In the genomic region with DNA sequence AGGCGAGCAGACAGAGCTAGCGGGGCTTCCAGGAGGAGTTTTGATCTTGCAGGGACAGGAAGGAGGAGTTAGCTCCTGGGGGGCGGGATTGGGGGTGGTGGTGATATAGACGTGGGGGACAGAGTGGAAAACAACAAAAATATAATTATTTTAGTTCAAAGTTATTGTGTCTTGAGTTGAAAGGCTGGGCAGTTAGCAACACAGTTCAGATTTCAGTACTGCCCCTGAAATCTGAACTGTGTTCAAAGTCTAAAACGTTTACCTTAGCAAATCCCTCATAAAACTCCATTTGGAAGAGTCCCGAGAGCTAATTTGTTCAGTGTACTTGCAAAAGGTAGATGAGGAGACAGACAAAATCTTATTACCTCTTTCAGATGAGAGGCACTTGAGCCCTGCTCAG, we compare ENCODE assay signal across 8 cellular contexts. TPM values are rescaled to one million over a fixed set of nuclear protein-coding genes. Genes with fewer than 3 reads are reported as not detected.
A peak's percentile ranks its signal among the peaks of the same experiment; 100 is the strongest.
DNase-seq lines count a peak whose midpoint lies in the region; ATAC-seq, FAIRE-seq and TF ChIP-seq lines count a peak whose summit lies in the region.
"Not testable (repeated sequence)": the region's sequence is repeated elsewhere in the genome, so short reads cannot be mapped to it uniquely, and the experiment has no call there.

No MANE protein-coding gene starts in this region.

- not testable (repeated sequence) for H3K4ac ChIP-seq in H1 (replicated peaks; ENCODE audit: insufficient read length, low read depth, low read length)

- not testable (repeated sequence) for H2BK12ac ChIP-seq in H1 (ENCODE audit: low read depth, low read length)

- H4K91ac ChIP-seq in H1 (replicated peaks; ENCODE audit: insufficient read length, low read length), result not testable (repeated sequence)

- peak; percentile 9 for DNase-seq in DMS 273 (lab: John Stamatoyannopoulos, UW; ENCODE audit: unreplicated experiment)
- peak in 2 of 3 experiments; percentile 31 to 35 for DNase-seq in NCI-H1417 (lab: John Stamatoyannopoulos, UW)
- not testable (repeated sequence) for DNase-seq in T-cell; activated T-helper 2 cell treated with anti-CD3 and anti-CD28 coated beads, Interferon-gamma antibody, Interleukin-2, Interleukin-4, amounts not matched to agents 10 μg/mL and 5 μg/mL and 100 μg/mL, durations not matched to agents 14 hours and 24 hours and 36 hours (ENCODE audit: low spot score); H1 (ENCODE audit: low read depth in 1 of 2, low spot score in 2 of 2); progenitor cell of endocrine pancreas (ENCODE audit: low spot score, unreplicated experiment); type B pancreatic cell (ENCODE audit: extremely low spot score, unreplicated experiment)

- H4K20me1 ChIP-seq in H1 (replicated peaks in 1 of 2; ENCODE audit: control insufficient read depth in 1 of 2, insufficient read depth in 2 of 2, low read length in 2 of 2), result not testable (repeated sequence)

- not testable (repeated sequence) for TF ChIP-seq EP300 in H1 (IDR thresholded peaks at IDR 0.05; ENCODE audit: borderline replicate concordance in 1 of 2, low read depth in 2 of 2, low read length in 2 of 2)

- not testable (repeated sequence) for H3K23me2 ChIP-seq in H1 (ENCODE audit: low read depth, low read length)

- FAIRE-seq in H1 (lab: Jason Lieb, UNC), result not testable (repeated sequence)

- TF ChIP-seq POLR2A in H1 (IDR thresholded peaks at IDR 0.05; ENCODE audit: control extremely low read depth in 1 of 2, low read depth in 2 of 2, low read length in 2 of 2), result not testable (repeated sequence)

- 27% methylated on average over 6 of the region's 6 CpGs; no CpG with 5 or more reads in 1 of the 2 experiments for WGBS in H1 (ENCODE audit: extremely low coverage in 1 of 2, insufficient coverage in 1 of 2, insufficient read length in 1 of 2, insufficient replicate concordance in 2 of 2, low coverage in 1 of 2, low lambda C conversion rate in 2 of 2, missing lambda C conversion rate in 1 of 2), 2 experiments
- 15% methylated on average over 6 of the region's 6 CpGs for WGBS in liver

- not testable (repeated sequence) for H3K36me3 Mint-ChIP-seq in T-cell; activated T-helper 2 cell treated with anti-CD3 and anti-CD28 coated beads, Interferon-gamma antibody, Interleukin-2, Interleukin-4, amounts not matched to agents 10 μg/mL and 5 μg/mL and 100 μg/mL, durations not matched to agents 14 hours and 24 hours and 36 hours (ENCODE audit: low read depth); progenitor cell of endocrine pancreas (ENCODE audit: insufficient read depth); type B pancreatic cell

- not testable (repeated sequence) for TF ChIP-seq RAD21 in H1 (IDR thresholded peaks at IDR 0.05 in 1 of 2, conservative IDR thresholded peaks at IDR 0.05 in 1 of 2; ENCODE audit: low read depth in 2 of 2, low read length in 2 of 2); liver (IDR thresholded peaks at IDR 0.05)

- H3K27me3 Mint-ChIP-seq in T-cell, result not testable (repeated sequence)
- H3K27me3 Mint-ChIP-seq in activated T-helper 2 cell treated with anti-CD3 and anti-CD28 coated beads, Interferon-gamma antibody, Interleukin-2, Interleukin-4, amounts not matched to agents 10 μg/mL and 5 μg/mL and 100 μg/mL, durations not matched to agents 14 hours and 24 hours and 36 hours (ENCODE audit: low read depth), result peaks cover 27% of the 10 kb centered on the region
- H3K27me3 Mint-ChIP-seq in progenitor cell of endocrine pancreas (peaks cover 32% of the 10 kb centered on the region), type B pancreatic cell (peaks cover 36% of the 10 kb centered on the region)

- H3K27ac Mint-ChIP-seq in T-cell (peak overlapping the region in 1 of 2 donors; percentile 34), type B pancreatic cell (peak overlapping the region; percentile 55)
- not testable (repeated sequence) for H3K27ac Mint-ChIP-seq in activated T-helper 2 cell treated with anti-CD3 and anti-CD28 coated beads, Interferon-gamma antibody, Interleukin-2, Interleukin-4, amounts not matched to agents 10 μg/mL and 5 μg/mL and 100 μg/mL, durations not matched to agents 14 hours and 24 hours and 36 hours; progenitor cell of endocrine pancreas

- H3K14ac ChIP-seq in H1 (ENCODE audit: insufficient read length), result not testable (repeated sequence)

- not testable (repeated sequence) for H2BK5ac ChIP-seq in H1 (ENCODE audit: low read depth, low read length)

- intact Hi-C loops in activated T-helper 2 cell treated with anti-CD3 and anti-CD28 coated beads, Interferon-gamma antibody, Interleukin-2, Interleukin-4, amounts not matched to agents 10 μg/mL and 5 μg/mL and 100 μg/mL, durations not matched to agents 14 hours and 24 hours and 36 hours (cut with micrococcal nuclease), result not testable (repeated sequence)

- ATAC-seq in T-cell (replicated peaks in 1 of 4), result not testable (repeated sequence)

- H3K36me3 ChIP-seq in H1 (ENCODE audit: control insufficient read depth in 2 of 4, insufficient read depth in 4 of 4, low read length in 3 of 4); liver (ENCODE audit: control insufficient read depth in 4 of 4, insufficient read depth in 3 of 4, low read depth in 1 of 4, low read length in 3 of 4): not testable (repeated sequence)

- H2AFZ ChIP-seq in H1 (ENCODE audit: low read length), result not testable (repeated sequence)

- H2BK20ac ChIP-seq in H1 (ENCODE audit: low read length), result not testable (repeated sequence)

- not testable (repeated sequence) for H3K9ac ChIP-seq in H1 (replicated peaks in 1 of 4; ENCODE audit: extremely low read depth in 1 of 4, low read depth in 3 of 4, low read length in 3 of 4); liver (ENCODE audit: low read depth in 1 of 2, low read length in 2 of 2)

- not testable (repeated sequence) for H3K56ac ChIP-seq in H1 (replicated peaks; ENCODE audit: insufficient read length, low read depth, low read length)

- H2BK15ac ChIP-seq in H1 (ENCODE audit: low read length), result not testable (repeated sequence)

- POLR2A ChIA-PET in T-cell (lab: Charles Lee), result not testable (repeated sequence)
- POLR2A ChIA-PET in H1 (lab: Charles Lee; ENCODE audit: partially characterized antibody), result interaction anchor here (0.8 to 1.0 kb wide), 2 partner anchors 11 to 432 kb away, joined by 3 read pairs; a partner anchor contains a TSS

- H3K27ac ChIP-seq in H1 (ENCODE audit: low read depth, low read length); liver (ENCODE audit: low read depth in 1 of 2, low read length in 2 of 2): not testable (repeated sequence)

- H3K27me3 ChIP-seq in H1 (replicated peaks in 1 of 4; ENCODE audit: control insufficient read depth in 3 of 4, extremely low read depth in 1 of 4, insufficient read depth in 3 of 4, low read length in 3 of 4); liver (ENCODE audit: control insufficient read depth in 4 of 4, insufficient read depth in 4 of 4, low read length in 3 of 4): not testable (repeated sequence)

- H4K8ac ChIP-seq in H1 (ENCODE audit: extremely low read depth, insufficient read depth, low read length), result not testable (repeated sequence)

- not testable (repeated sequence) for H4K5ac ChIP-seq in H1 (ENCODE audit: insufficient read length, low read depth, low read length)

- H3K23ac ChIP-seq in H1 (ENCODE audit: insufficient read length), result not testable (repeated sequence)

- not testable (repeated sequence) for H3K9me3 Mint-ChIP-seq in T-cell; activated T-helper 2 cell treated with anti-CD3 and anti-CD28 coated beads, Interferon-gamma antibody, Interleukin-2, Interleukin-4, amounts not matched to agents 10 μg/mL and 5 μg/mL and 100 μg/mL, durations not matched to agents 14 hours and 24 hours and 36 hours; progenitor cell of endocrine pancreas (ENCODE audit: low read depth); type B pancreatic cell

- peak overlapping the region in 1 of 4 experiments; percentile 73; a peak in 1 of 8 replicates for H3K4me3 ChIP-seq in H1 (ENCODE audit: extremely low read depth in 1 of 4, insufficient read depth in 2 of 4, low read depth in 3 of 4, low read length in 4 of 4)
- H3K4me3 ChIP-seq in liver (ENCODE audit: low read depth in 1 of 3, low read length in 3 of 3), result not testable (repeated sequence)

- H2BK120ac ChIP-seq in H1 (replicated peaks; ENCODE audit: low read depth, low read length), result not testable (repeated sequence)

- not testable (repeated sequence) for H2AK5ac ChIP-seq in H1 (ENCODE audit: low read depth, low read length)

- not testable (repeated sequence) for H3K9me3 ChIP-seq in H1 (ENCODE audit: insufficient read depth in 2 of 2, low read depth in 1 of 2, low read length in 1 of 2); liver (ENCODE audit: control insufficient read depth in 4 of 4, low read length in 3 of 4)

- not testable (repeated sequence) for H3K4me1 ChIP-seq in H1 (replicated peaks in 1 of 4; ENCODE audit: control insufficient read depth in 3 of 4, insufficient read depth in 4 of 4, low read length in 3 of 4)
- H3K4me1 ChIP-seq in liver (ENCODE audit: control insufficient read depth in 4 of 4, insufficient read depth in 4 of 4, low read length in 3 of 4), result peaks cover 0 to 10% (median 3%) of the 10 kb centered on the region in 4 donors

- H3K79me1 ChIP-seq in H1 (ENCODE audit: low read depth, low read length), result not testable (repeated sequence)

- CTCF ChIA-PET in T-cell (lab: Charles Lee), result not testable (repeated sequence)
- CTCF ChIA-PET in H1 (lab: Charles Lee; ENCODE audit: partially characterized antibody), result interaction anchor here (1.0 kb wide), 1 partner anchor 15 kb away, joined by 3 read pairs; no protein-coding TSS in a partner anchor

- H3K4me3 Mint-ChIP-seq in T-cell (peak overlapping the region; percentile 88 to 91 (median 90)), progenitor cell of endocrine pancreas (ENCODE audit: low read depth) (peak overlapping the region; percentile 89), type B pancreatic cell (peak overlapping the region; percentile 92)
- peak overlapping the region; percentile 91 for H3K4me3 Mint-ChIP-seq in activated T-helper 2 cell treated with anti-CD3 and anti-CD28 coated beads, Interferon-gamma antibody, Interleukin-2, Interleukin-4, amounts not matched to agents 10 μg/mL and 5 μg/mL and 100 μg/mL, durations not matched to agents 14 hours and 24 hours and 36 hours (ENCODE audit: low read depth)

- not testable (repeated sequence) for H3K18ac ChIP-seq in H1 (ENCODE audit: extremely low read depth, low read length)

- peak overlapping the region; percentile 75 to 96 for H3K4me2 ChIP-seq in H1 (ENCODE audit: insufficient read depth in 1 of 2, low read depth in 2 of 2, low read length in 2 of 2)

- H3K79me2 ChIP-seq in H1 (ENCODE audit: control insufficient read depth in 1 of 2, insufficient read depth in 2 of 2, low read length in 2 of 2), result not testable (repeated sequence)

- H3K4me1 Mint-ChIP-seq in T-cell (peaks cover 4 to 15% (median 13%) of the 10 kb centered on the region in 3 donors), progenitor cell of endocrine pancreas (ENCODE audit: low read depth) (peaks cover 10% of the 10 kb centered on the region), type B pancreatic cell (ENCODE audit: unreplicated experiment) (peaks cover 17% of the 10 kb centered on the region)
- not testable (repeated sequence) for H3K4me1 Mint-ChIP-seq in activated T-helper 2 cell treated with anti-CD3 and anti-CD28 coated beads, Interferon-gamma antibody, Interleukin-2, Interleukin-4, amounts not matched to agents 10 μg/mL and 5 μg/mL and 100 μg/mL, durations not matched to agents 14 hours and 24 hours and 36 hours (ENCODE audit: low read depth)

- TF ChIP-seq CTCF in H1 (IDR thresholded peaks at IDR 0.05; ENCODE audit: control extremely low read depth in 1 of 3, insufficient read depth in 1 of 3, low read depth in 1 of 3, low read length in 3 of 3); liver (IDR thresholded peaks at IDR 0.05; ENCODE audit: low read depth, low read length, missing input control); progenitor cell of endocrine pancreas (IDR thresholded peaks at IDR 0.05; ENCODE audit: unreplicated experiment); type B pancreatic cell (conservative IDR thresholded peaks at IDR 0.05): not testable (repeated sequence)

RNA-seq across cellular contexts. Expression of a gene that starts 45.0 kb away (rescaled TPM):
- total RNA-seq in T-cell, result 10 to 100 TPM; 22.9 to 35.8 (median 32.0) TPM
- total RNA-seq in activated T-helper 2 cell treated with anti-CD3 and anti-CD28 coated beads, Interferon-gamma antibody, Interleukin-2, Interleukin-4, amounts not matched to agents 10 μg/mL and 5 μg/mL and 100 μg/mL, durations not matched to agents 14 hours and 24 hours and 36 hours, result 36.2 and 36.9 TPM in 2 replicates
- 80.5 and 88.6 TPM in 2 replicates for total RNA-seq in H1 (2021; fragmentation: NEBNext Ultra II Directional; extraction: Animal tissue kit (Norgen Biotek cat#: 25700))
- polyA plus RNA-seq in H1 (2011; rRNA removed), result 23.4 and 23.9 TPM in 2 replicates
- polyA plus RNA-seq in H1 (2011; cell fraction: cytosol; rRNA removed), result 36.6 TPM
- 53.3 TPM for polyA plus RNA-seq in H1 (2011; cell fraction: nucleus; rRNA removed)
- 50.4 to 66.5 TPM (median 58.0 TPM) in 4 replicates for polyA plus RNA-seq in H1 (2012, experiment 1 of 2)
- 3.1 TPM for polyA plus RNA-seq in H1 (2012, experiment 2 of 2)
- 73.9 TPM for polyA plus RNA-seq in H1 (2013, experiment 1 of 2)
- 70.1 TPM for polyA plus RNA-seq in H1 (2013, experiment 2 of 2)
- polyA minus RNA-seq in H1 (2011; rRNA and poly(A)+ RNA removed), result 98.3 and 120 TPM in 2 replicates
- 69.8 TPM for polyA minus RNA-seq in H1 (2011; cell fraction: cytosol; rRNA and poly(A)+ RNA removed)
- 194 TPM for polyA minus RNA-seq in H1 (2011; cell fraction: nucleus; rRNA and poly(A)+ RNA removed)
- 10 to 100 TPM in 1 of 2 donors, 1 to 10 TPM in 1; 9.9 to 12.3 TPM for total RNA-seq in liver
- polyA plus RNA-seq in liver, result 10 to 100 TPM in 1 of 2 donors, 1 to 10 TPM in 1; 4.3 to 12.4 TPM
- total RNA-seq in progenitor cell of endocrine pancreas, result 83.9 and 88.8 TPM in 2 replicates
- total RNA-seq in type B pancreatic cell (ENCODE audit: low replicate concordance), result 42.5 and 53.4 TPM in 2 replicates
